ENCODE assay signal across 11 cellular contexts in genomic region chr7:11760372-11760771, GRCh38.
A peak's percentile ranks its signal among the peaks of the same experiment; 100 is the strongest.
DNase-seq lines count a peak whose midpoint lies in the region; ATAC-seq and TF ChIP-seq lines count a peak whose summit lies in the region.
"Had no signal": no experiment of that assay in that cellular context is flagged by ENCODE, and none has a peak within 500 bp of the region (broad histone marks: within the 10 kb centered on the region; RNA-seq: fewer than 3 reads in every experiment).

No MANE protein-coding gene starts in this region.

- intact Hi-C loops in Panc1 (cut with micrococcal nuclease; ENCODE audit: unreplicated experiment), result no loop called here

- peak; percentile 99 for DNase-seq in GF-D8 (lab: John Stamatoyannopoulos, UW)
- DNase-seq in NCI-H1436 treated with DMSO at 0.1 percent for 48 hours (lab: John Stamatoyannopoulos, UW), result peak; percentile 96
- no peak for DNase-seq in Panc1 (ENCODE audit: low read depth, low spot score)
- peak; percentile 14 for DNase-seq in iris pigment epithelial cell (ENCODE audit: low read depth)
- no peak for DNase-seq in stimulated activated naive CD8-positive, alpha-beta T cell treated with anti-CD3 and anti-CD28 coated beads, Interleukin-15, Interleukin-2, amounts not matched to agents 100 U/mL and 50 U/mL, for 24 hours
- no peak for DNase-seq in anterior cingulate cortex (lab: John Stamatoyannopoulos, UW)
- DNase-seq in left lobe of liver (ENCODE audit: low spot score), result no peak
- DNase-seq: brain microvascular endothelial cell; CD8-positive, alpha-beta memory T cell; stomach had no signal

- TF ChIP-seq CTCF in Panc1 (IDR thresholded peaks at IDR 0.05), result no peak

- no peaks in the 10 kb centered on the region for H3K36me3 ChIP-seq in Panc1 (ENCODE audit: control insufficient read depth, insufficient read depth, low read length)
- H3K36me3 ChIP-seq: brain microvascular endothelial cell, stomach had no signal

- H3K4me3 ChIP-seq in Panc1 (ENCODE audit: low read depth in 2 of 2, low read length in 2 of 2), result no peak overlapping the region
- H3K4me3 ChIP-seq: stomach had no signal

- H3K4me1 ChIP-seq in Panc1 (ENCODE audit: control insufficient read depth, insufficient read depth, low read length), result peaks cover 37% of the 10 kb centered on the region
- H3K4me1 ChIP-seq: stomach had no signal

- no peaks in the 10 kb centered on the region for H3K27me3 ChIP-seq in Panc1 (ENCODE audit: control insufficient read depth, insufficient read depth, low read length)
- H3K27me3 ChIP-seq: brain microvascular endothelial cell, stomach had no signal

- POLR2A ChIA-PET in Panc1 (lab: Charles Lee), result no interaction called here

- H3K9me3 ChIP-seq in Panc1 (ENCODE audit: control insufficient read depth, insufficient read depth, low read depth, low read length), result no peaks in the 10 kb centered on the region
- H3K9me3 ChIP-seq: stomach had no signal

- CTCF ChIA-PET in Panc1 (lab: Charles Lee), result no interaction called here

- in situ Hi-C loops in Panc1 (cut with HindIII; ENCODE audit: low pct_unique_long_range_greater_than_20kb, low sequenced_read_pairs), result no loop called here

- H3K27ac ChIP-seq in Panc1 (ENCODE audit: low read length), result peak overlapping the region; percentile 90
- H3K27ac ChIP-seq: brain microvascular endothelial cell, stomach had no signal

- ATAC-seq in Panc1 (peak; percentile 79), HG03460 (IDR thresholded peaks at IDR 0.05; ENCODE audit: unreplicated experiment) (no peak), left lobe of liver (no peak)
- ATAC-seq in stimulated activated naive CD8-positive, alpha-beta T cell treated with anti-CD3 and anti-CD28 coated beads, Interleukin-15, Interleukin-2, amounts not matched to agents 100 U/mL and 50 U/mL, for 24 hours, result no peak

- no TSS peak for BruUV-seq in Panc1 (replicated peaks; lab: Mats Ljungman, UMichigan)

Comparison
In these comparisons a context has a peak if more than half of its experiments do, and no peak if none do; other contexts are left out.
1. DNase-seq: peak in GF-D8 (single experiment), NCI-H1436 treated with DMSO at 0.1 percent for 48 hours (single experiment) and iris pigment epithelial cell (single experiment); none in Panc1 (single experiment), stimulated activated naive CD8-positive, alpha-beta T cell treated with anti-CD3 and anti-CD28 coated beads, Interleukin-15, Interleukin-2, amounts not matched to agents 100 U/mL and 50 U/mL, for 24 hours (single experiment), anterior cingulate cortex (0 of 58) and left lobe of liver (single experiment).